In genomic region chr9:109728696-109729300, GRCh38 we compare ENCODE assay signal across 19 cellular contexts. TPM values are rescaled to one million over a fixed set of nuclear protein-coding genes. Genes with fewer than 3 reads are reported as not detected.
"Had no signal": no experiment of that assay in that cellular context is flagged by ENCODE, and none has a peak within 500 bp of the region (broad histone marks: within the 10 kb centered on the region; RNA-seq: fewer than 3 reads in every experiment).

No MANE protein-coding gene starts in this region.

- H3K79me2 ChIP-seq: hepatocyte had no signal

- H3K27me3 ChIP-seq: hepatocyte, right atrium auricular region, sigmoid colon had no signal

- H3K4me2 ChIP-seq: hepatocyte, smooth muscle cell had no signal

- H3K4me1 ChIP-seq: right atrium auricular region, sigmoid colon had no signal

- H3K27ac ChIP-seq: coronary artery, hepatocyte, right atrium auricular region, sigmoid colon had no signal

- H3K9me3 ChIP-seq: mucosa of descending colon, right atrium auricular region, sigmoid colon had no signal

- H3K4me3 ChIP-seq: coronary artery, hepatocyte, mucosa of descending colon, right atrium auricular region, sigmoid colon, smooth muscle cell had no signal

- H2AFZ ChIP-seq: hepatocyte had no signal

- DNase-seq: effector CD4-positive, alpha-beta T cell; endodermal cell; erythroblast; foreskin melanocyte; head of caudate nucleus; kidney; left colon; mucosa of descending colon; natural killer cell; posterior cingulate gyrus; sigmoid colon; stimulated activated CD4-positive, alpha-beta T cell treated with anti-CD3 and anti-CD28 coated beads, Interleukin-2, amount 100 ng/mL, for 48 hours; stimulated activated naive CD4-positive, alpha-beta T cell treated with Interleukin-2 at 50 U/mL for 16 hours; trophoblast cell had no signal

- H3K36me3 ChIP-seq: right atrium auricular region, sigmoid colon had no signal

RNA-seq across cellular contexts. Expression of gene PALM2AKAP2, which starts 51.2 kb away (rescaled TPM):
- total RNA-seq: endothelial cell of umbilical vein, natural killer cell had no signal
